ENCODE assay signal across 22 cellular contexts in genomic region chr18:55457028-55457427, GRCh38.
"Had no signal": no experiment of that assay in that cellular context is flagged by ENCODE, and none has a peak within 500 bp of the region (broad histone marks: within the 10 kb centered on the region; RNA-seq: fewer than 3 reads in every experiment).

No MANE protein-coding gene starts in this region.

- H3K36me3 ChIP-seq: breast epithelium had no signal

- H3K4me3 ChIP-seq: breast epithelium, PC-9 had no signal

- H3K4me1 ChIP-seq: breast epithelium had no signal

- H3K36me3 Mint-ChIP-seq: activated naive CD4-positive, alpha-beta T cell treated with anti-CD3 and anti-CD28 coated beads, Interleukin-2, amount 50 U/mL, for 24 hours had no signal

- H3K4me3 Mint-ChIP-seq: activated CD8-positive, alpha-beta T cell treated with anti-CD3 and anti-CD28 coated beads, Interleukin-2, amount 10 ng/mL, durations not matched to agents 7 days and 5 days; activated naive CD4-positive, alpha-beta T cell treated with anti-CD3 and anti-CD28 coated beads, Interleukin-2, amount 50 U/mL, for 24 hours; T-helper 1 cell treated with Interleukin-12 subunit alpha and Interleukin-12 subunit beta and Interleukin-4 antibody, amounts not matched to agents 30 μg/mL and 1 μg/mL, for 36 hours; WTC11 had no signal

- H3K4me2 ChIP-seq: PC-9 had no signal

- ATAC-seq: activated CD8-positive, alpha-beta T cell treated with anti-CD3 and anti-CD28 coated beads, Interleukin-2, amount 10 ng/mL, durations not matched to agents 7 days and 5 days; WTC11 had no signal

- H2AFZ ChIP-seq: PC-9 had no signal

- DNase-seq: activated CD4-positive, alpha-beta T cell treated with anti-CD3 and anti-CD28 coated beads for 48 hours; activated CD4-positive, alpha-beta T cell treated with anti-CD3 and anti-CD28 coated beads, Interleukin-2, amount 50 U/mL, for 4 hours; activated CD4-positive, CD25-positive, alpha-beta regulatory T cell treated with anti-CD3 and anti-CD28 coated beads, Interleukin-2, amount 50 U/mL, for 72 hours; activated CD8-positive, alpha-beta memory T cell treated with anti-CD3 and anti-CD28 coated beads, Interleukin-2, amount 50 U/mL, for 48 hours; activated CD8-positive, alpha-beta T cell treated with anti-CD3 and anti-CD28 coated beads, Interleukin-2, amount 10 ng/mL, durations not matched to agents 7 days and 5 days; activated effector memory CD4-positive, alpha-beta T cell treated with Interleukin-2 at 50 U/mL for 16 hours; activated naive CD4-positive, alpha-beta T cell; activated T-cell treated with anti-CD3 and anti-CD28 coated beads, Interleukin-2, amount 50 U/mL, for 1 hour; aorta; caudate nucleus; MM.1S; NCI-H1105 treated with DMSO at 0.1 percent for 48 hours; NCI-H1436 treated with DMSO at 0.1 percent for 48 hours; NCI-H187; NCI-H2081; NCI-H524; PC-9; SHP77 treated with DMSO at 0.1 percent for 48 hours had no signal

- H3K4me1 Mint-ChIP-seq: activated naive CD4-positive, alpha-beta T cell treated with anti-CD3 and anti-CD28 coated beads, Interleukin-2, amount 50 U/mL, for 24 hours had no signal

- H3K9me3 ChIP-seq: breast epithelium had no signal

- H3K27me3 ChIP-seq: breast epithelium had no signal

- H3K27ac ChIP-seq: breast epithelium, PC-9 had no signal

- H3K9me3 Mint-ChIP-seq: activated naive CD4-positive, alpha-beta T cell treated with anti-CD3 and anti-CD28 coated beads, Interleukin-2, amount 50 U/mL, for 24 hours; T-helper 1 cell treated with Interleukin-12 subunit alpha and Interleukin-12 subunit beta and Interleukin-4 antibody, amounts not matched to agents 30 μg/mL and 1 μg/mL, for 36 hours; WTC11 had no signal

- H3K27ac Mint-ChIP-seq: activated CD8-positive, alpha-beta T cell treated with anti-CD3 and anti-CD28 coated beads, Interleukin-2, amount 10 ng/mL, durations not matched to agents 7 days and 5 days; activated naive CD4-positive, alpha-beta T cell treated with anti-CD3 and anti-CD28 coated beads, Interleukin-2, amount 50 U/mL, for 24 hours; T-helper 1 cell treated with Interleukin-12 subunit alpha and Interleukin-12 subunit beta and Interleukin-4 antibody, amounts not matched to agents 30 μg/mL and 1 μg/mL, for 36 hours had no signal
